29 cellular contexts compared by ENCODE assay signal in the genomic region with DNA sequence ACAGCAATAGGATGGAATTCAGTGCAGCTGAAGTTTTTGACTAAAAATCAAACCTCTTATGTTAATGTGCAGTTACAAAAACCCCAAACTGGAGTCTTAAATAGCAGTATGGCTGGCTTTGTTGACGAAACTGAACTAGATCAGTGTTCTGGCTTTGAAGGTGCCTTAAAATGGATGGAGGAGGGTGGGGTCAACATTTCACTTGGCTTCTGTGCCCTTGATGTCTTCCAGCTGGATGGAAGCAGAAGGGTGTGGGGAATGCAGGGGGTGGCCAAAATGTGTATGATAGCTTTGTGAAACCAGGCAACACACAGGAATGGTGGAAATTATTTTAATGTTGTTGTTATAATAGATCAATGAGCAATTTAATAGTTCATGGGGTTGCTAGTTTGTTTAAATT.
DNase-seq lines count a peak whose midpoint lies in the region; ATAC-seq and TF ChIP-seq lines count a peak whose summit lies in the region.
"Had no signal": no experiment of that assay in that cellular context is flagged by ENCODE, and none has a peak within 500 bp of the region (broad histone marks: within the 10 kb centered on the region; RNA-seq: fewer than 3 reads in every experiment).

No MANE protein-coding gene starts in this region.

- no peak overlapping the region for H3K18ac ChIP-seq in neuronal stem cell (ENCODE audit: low read length)

- H3K9me3 ChIP-seq in MG63 (no peaks in the 10 kb centered on the region), neuronal stem cell (replicated peaks in 1 of 2; ENCODE audit: control insufficient read depth in 2 of 2, insufficient read depth in 1 of 2, low read depth in 1 of 2, low read length in 2 of 2) (no peaks in the 10 kb centered on the region)
- no peaks in the 10 kb centered on the region for H3K9me3 ChIP-seq in naive thymus-derived CD4-positive, alpha-beta T cell (ENCODE audit: control insufficient read depth in 2 of 3, low read length in 3 of 3)
- H3K9me3 ChIP-seq: gastrocnemius medialis, transverse colon had no signal

- H2AFZ ChIP-seq in ACC112 (ENCODE audit: low read length, unreplicated experiment), result no peak overlapping the region
- H2AFZ ChIP-seq in neuronal stem cell (ENCODE audit: low read length), result peak overlapping the region; percentile 21

- CTCF ChIA-PET in naive thymus-derived CD4-positive, alpha-beta T cell (lab: Charles Lee), result interaction anchor here (0.6 kb wide), 1 partner anchor 13 kb away, joined by 4 read pairs; no protein-coding TSS in a partner anchor

- peaks cover 39% of the 10 kb centered on the region for H3K4me1 ChIP-seq in ACC112 (ENCODE audit: control insufficient read depth, insufficient read depth, low read length, unreplicated experiment)
- peaks cover 1 to 17% of the 10 kb centered on the region in 2 donors for H3K4me1 ChIP-seq in neuronal stem cell (ENCODE audit: control insufficient read depth in 2 of 2, insufficient read depth in 1 of 2, low read depth in 1 of 2, low read length in 2 of 2)
- H3K4me1 ChIP-seq in naive thymus-derived CD4-positive, alpha-beta T cell (ENCODE audit: control insufficient read depth in 2 of 2, insufficient read depth in 2 of 2, low read length in 2 of 2), result no peaks in the 10 kb centered on the region
- H3K4me1 ChIP-seq: BLaER1 had no signal

- intact Hi-C loops in naive thymus-derived CD4-positive, alpha-beta T cell (cut with micrococcal nuclease), result no loop called here

- TF ChIP-seq CTCF in coronary artery (IDR thresholded peaks at IDR 0.05), result no peak

- no peak overlapping the region for H2BK5ac ChIP-seq in neuronal stem cell (ENCODE audit: low read length)

- no peak overlapping the region for H3K9ac ChIP-seq in neuronal stem cell (ENCODE audit: low read depth, low read length, poor library complexity)
- H3K9ac ChIP-seq: BLaER1 had no signal

- POLR2A ChIA-PET in naive thymus-derived CD4-positive, alpha-beta T cell (lab: Charles Lee), result interaction anchor here (0.7 kb wide), 1 partner anchor 84 kb away, joined by 3 read pairs; no protein-coding TSS in a partner anchor

- no peak overlapping the region for H4K91ac ChIP-seq in neuronal stem cell (ENCODE audit: low read depth, low read length, poor library complexity)

- no peak overlapping the region for H4K8ac ChIP-seq in neuronal stem cell (ENCODE audit: low read depth, low read length)

- H3K27me3 ChIP-seq in ACC112 (ENCODE audit: insufficient read depth, low read length) (no peaks in the 10 kb centered on the region), MG63 (no peaks in the 10 kb centered on the region), neuronal stem cell (ENCODE audit: control insufficient read depth in 3 of 3, insufficient read depth in 3 of 3, low read depth in 1 of 3, low read length in 3 of 3) (no peaks in the 10 kb centered on the region)
- no peaks in the 10 kb centered on the region for H3K27me3 ChIP-seq in naive thymus-derived CD4-positive, alpha-beta T cell (ENCODE audit: control insufficient read depth in 2 of 2, insufficient read depth in 2 of 2, low read length in 2 of 2)
- H3K27me3 ChIP-seq: BLaER1, brain microvascular endothelial cell, gastrocnemius medialis, transverse colon had no signal

- DNase-seq in MG63 (peak; percentile 10), coronary artery (ENCODE audit: low spot score) (no peak), neuronal stem cell (ENCODE audit: low spot score) (no peak), kidney tubule cell (ENCODE audit: low spot score) (no peak), SIG-M5 (lab: John Stamatoyannopoulos, UW) (no peak)
- no peak for DNase-seq in naive thymus-derived CD4-positive, alpha-beta T cell
- DNase-seq: activated CD8-positive, alpha-beta memory T cell treated with anti-CD3 and anti-CD28 coated beads, Interleukin-2, amount 10 ng/mL, durations not matched to agents 7 days and 5 days; activated naive CD4-positive, alpha-beta T cell treated with Interleukin-2 at 50 U/mL for 16 hours; activated T-cell treated with anti-CD3 and anti-CD28 coated beads, Interleukin-2, amount 50 U/mL, for 48 hours; brain microvascular endothelial cell; effector CD8-positive, alpha-beta T cell; gastrocnemius medialis; hippocampal formation; naive thymus-derived CD8-positive, alpha-beta T cell; NCI-H1105 treated with DMSO at 0.1 percent for 48 hours; NCI-H2029; NCI-H226; NCI-H774; stimulated activated CD8-positive, alpha-beta memory T cell treated with anti-CD3 and anti-CD28 coated beads, Interleukin-4, amount 100 ng/mL, for 48 hours; stimulated activated naive CD8-positive, alpha-beta T cell treated with anti-CD3 and anti-CD28 coated beads, Interleukin-15, amount 100 ng/mL, for 72 hours; transverse colon had no signal

- H2BK120ac ChIP-seq in neuronal stem cell (ENCODE audit: low read depth, low read length), result no peak overlapping the region

- WGBS in neuronal stem cell (ENCODE audit: extremely low coverage in 2 of 2, insufficient read length in 2 of 2, insufficient replicate concordance in 1 of 2), 2 donors, result no CpG with 5 or more reads among the region's 1 CpG

- peaks cover 0 to 6% (median 0%) of the 10 kb centered on the region in 11 donors for H3K9me3 Mint-ChIP-seq in naive thymus-derived CD4-positive, alpha-beta T cell

- no peaks in the 10 kb centered on the region for H3K4me1 Mint-ChIP-seq in naive thymus-derived CD4-positive, alpha-beta T cell
- H3K4me1 Mint-ChIP-seq: activated CD8-positive, alpha-beta memory T cell treated with anti-CD3 and anti-CD28 coated beads, Interleukin-2, amount 10 ng/mL, durations not matched to agents 7 days and 5 days; naive thymus-derived CD8-positive, alpha-beta T cell; stimulated activated naive CD8-positive, alpha-beta T cell treated with anti-CD3 and anti-CD28 coated beads, Interleukin-15, amount 100 ng/mL, for 72 hours had no signal

- no peak overlapping the region for H3K4me2 ChIP-seq in neuronal stem cell (ENCODE audit: insufficient read depth, low read length, poor library complexity, severe bottlenecking)
- H3K4me2 ChIP-seq: BLaER1 had no signal

- H3K4me3 ChIP-seq in ACC112 (ENCODE audit: low read depth, low read length) (no peak overlapping the region), MG63 (no peak overlapping the region), coronary artery (no peak overlapping the region), neuronal stem cell (ENCODE audit: low read length in 2 of 2) (no peak overlapping the region)
- no peak overlapping the region for H3K4me3 ChIP-seq in naive thymus-derived CD4-positive, alpha-beta T cell (ENCODE audit: low read length)
- H3K4me3 ChIP-seq: BLaER1, gastrocnemius medialis, K562, transverse colon had no signal

- H3K27me3 Mint-ChIP-seq in naive thymus-derived CD4-positive, alpha-beta T cell, result no peaks in the 10 kb centered on the region
- H3K27me3 Mint-ChIP-seq: activated CD8-positive, alpha-beta memory T cell treated with anti-CD3 and anti-CD28 coated beads, Interleukin-2, amount 10 ng/mL, durations not matched to agents 7 days and 5 days; naive thymus-derived CD8-positive, alpha-beta T cell; stimulated activated naive CD8-positive, alpha-beta T cell treated with anti-CD3 and anti-CD28 coated beads, Interleukin-15, amount 100 ng/mL, for 72 hours had no signal

- no peaks in the 10 kb centered on the region for H3K79me2 ChIP-seq in ACC112 (ENCODE audit: control insufficient read depth, insufficient read depth, low read length, unreplicated experiment)

- H3K23ac ChIP-seq in neuronal stem cell (ENCODE audit: low read depth, low read length, poor library complexity), result no peak overlapping the region

- H3K4me3 Mint-ChIP-seq in naive thymus-derived CD4-positive, alpha-beta T cell, result no peak overlapping the region
- H3K4me3 Mint-ChIP-seq: activated CD8-positive, alpha-beta memory T cell treated with anti-CD3 and anti-CD28 coated beads, Interleukin-2, amount 10 ng/mL, durations not matched to agents 7 days and 5 days; mesothelial cell of epicardium; naive thymus-derived CD8-positive, alpha-beta T cell; stimulated activated naive CD8-positive, alpha-beta T cell treated with anti-CD3 and anti-CD28 coated beads, Interleukin-15, amount 100 ng/mL, for 72 hours had no signal

- H3K36me3 Mint-ChIP-seq in naive thymus-derived CD4-positive, alpha-beta T cell, result peaks cover 0 to 4% (median 0%) of the 10 kb centered on the region in 5 donors
- H3K36me3 Mint-ChIP-seq: mesothelial cell of epicardium had no signal

- H3K27ac ChIP-seq in ACC112 (ENCODE audit: low read depth, low read length) (peak overlapping the region; percentile 87), coronary artery (peak overlapping the region; percentile 77 to 91), neuronal stem cell (replicated peaks; ENCODE audit: low read length) (no peak overlapping the region)
- no peak overlapping the region for H3K27ac ChIP-seq in naive thymus-derived CD4-positive, alpha-beta T cell (ENCODE audit: low read depth, low read length)
- H3K27ac ChIP-seq: BLaER1, gastrocnemius medialis had no signal

- H3K79me1 ChIP-seq in neuronal stem cell (ENCODE audit: low read depth, low read length), result no peaks in the 10 kb centered on the region

- H3K27ac Mint-ChIP-seq in naive thymus-derived CD4-positive, alpha-beta T cell, result no peak overlapping the region
- H3K27ac Mint-ChIP-seq: activated CD8-positive, alpha-beta memory T cell treated with anti-CD3 and anti-CD28 coated beads, Interleukin-2, amount 10 ng/mL, durations not matched to agents 7 days and 5 days; mesothelial cell of epicardium; naive thymus-derived CD8-positive, alpha-beta T cell; stimulated activated naive CD8-positive, alpha-beta T cell treated with anti-CD3 and anti-CD28 coated beads, Interleukin-15, amount 100 ng/mL, for 72 hours had no signal

- H3K36me3 ChIP-seq in ACC112 (ENCODE audit: insufficient read depth, low read length) (no peaks in the 10 kb centered on the region), MG63 (no peaks in the 10 kb centered on the region), neuronal stem cell (replicated peaks in 1 of 2; ENCODE audit: control insufficient read depth in 2 of 2, insufficient read depth in 2 of 2, low read length in 2 of 2) (no peaks in the 10 kb centered on the region)
- H3K36me3 ChIP-seq in naive thymus-derived CD4-positive, alpha-beta T cell (ENCODE audit: control insufficient read depth in 2 of 3, insufficient read depth in 3 of 3, low read length in 3 of 3), result no peaks in the 10 kb centered on the region
- H3K36me3 ChIP-seq: BLaER1, brain microvascular endothelial cell, gastrocnemius medialis, transverse colon had no signal

- no peak overlapping the region for H2BK15ac ChIP-seq in neuronal stem cell (ENCODE audit: low read length)

- ATAC-seq in HG03108 (IDR thresholded peaks at IDR 0.05; ENCODE audit: unreplicated experiment), result no peak
- no peak for ATAC-seq in naive thymus-derived CD4-positive, alpha-beta T cell
- ATAC-seq: activated CD8-positive, alpha-beta memory T cell treated with anti-CD3 and anti-CD28 coated beads, Interleukin-2, amount 10 ng/mL, durations not matched to agents 7 days and 5 days; gastrocnemius medialis; HCT116; K562; left lobe of liver; naive thymus-derived CD8-positive, alpha-beta T cell; Right ventricle myocardium inferior; stimulated activated naive CD8-positive, alpha-beta T cell treated with anti-CD3 and anti-CD28 coated beads, Interleukin-15, amount 100 ng/mL, for 72 hours had no signal

- H3K14ac ChIP-seq in neuronal stem cell (ENCODE audit: low read length), result no peak overlapping the region

- H2BK12ac ChIP-seq in neuronal stem cell (ENCODE audit: low read length), result no peak overlapping the region

- H3K4ac ChIP-seq in neuronal stem cell (ENCODE audit: low read length), result no peak overlapping the region

- no peak overlapping the region for H2AK5ac ChIP-seq in neuronal stem cell (ENCODE audit: low read depth, low read length)

Comparison
In these comparisons a context has a peak if more than half of its experiments do, and no peak if none do; other contexts are left out.
1. H3K27ac ChIP-seq: peak in ACC112 (single experiment) and coronary artery (2 of 2); none in neuronal stem cell (single experiment) and naive thymus-derived CD4-positive, alpha-beta T cell (single experiment).